Comparison of ENCODE assay signal across 31 cellular contexts in genomic region chr3:128185630-128186447, GRCh38.
"Had no signal": no experiment of that assay in that cellular context is flagged by ENCODE, and none has a peak within 500 bp of the region (broad histone marks: within the 10 kb centered on the region; RNA-seq: fewer than 3 reads in every experiment).

No MANE protein-coding gene starts in this region.

- H3K27me3 Mint-ChIP-seq: progenitor cell of endocrine pancreas; stimulated activated memory B cell treated with anti-CD40 and anti-IgM and Interleukin-4, amounts not matched to agents 10 μg/mL and 1 μg/mL and 100 μg/mL, for 72 hours; stimulated activated naive CD8-positive, alpha-beta T cell treated with anti-CD3 and anti-CD28 coated beads, Interleukin-15, amount 100 ng/mL, for 72 hours; type B pancreatic cell had no signal

- H3K9me3 ChIP-seq: ovary, psoas muscle, spleen, suprapubic skin, testis, tibial artery, transverse colon, upper lobe of right lung, uterus had no signal

- H3K36me3 Mint-ChIP-seq: natural killer cell, neural progenitor cell had no signal

- H3K9me3 Mint-ChIP-seq: natural killer cell; neural progenitor cell; stimulated activated naive CD8-positive, alpha-beta T cell treated with anti-CD3 and anti-CD28 coated beads, Interleukin-15, amount 100 ng/mL, for 72 hours; type B pancreatic cell had no signal

- H3K4me1 ChIP-seq: neural progenitor cell, parathyroid adenoma, suprapubic skin, testis, transverse colon, upper lobe of right lung, uterus had no signal

- H2AFZ ChIP-seq: neural progenitor cell, parathyroid adenoma had no signal

- H3K4me2 ChIP-seq: neural progenitor cell, smooth muscle cell had no signal

- H3K36me3 ChIP-seq: neural progenitor cell, ovary, suprapubic skin, tibial artery, transverse colon, upper lobe of right lung, uterus had no signal

- H3K27ac ChIP-seq: neural progenitor cell, ovary, parathyroid adenoma, psoas muscle, skin epidermis, spleen, suprapubic skin, testis, tibial artery, transverse colon, upper lobe of right lung, uterus had no signal

- DNase-seq: natural killer cell; occipital lobe; ovary; posterior cingulate gyrus; psoas muscle; right cardiac atrium; spleen; stimulated activated CD4-positive, alpha-beta T cell treated with anti-CD3 and anti-CD28 coated beads, Interleukin-12 subunit alpha, Interleukin-12 subunit beta, amount 100 ng/mL, for 4 hours; stimulated activated CD4-positive, alpha-beta T cell treated with anti-CD3 and anti-CD28 coated beads, Interleukin-1b, Interleukin-23, amount 100 ng/mL, for 48 hours; stimulated activated CD4-positive, alpha-beta T cell treated with anti-CD3 and anti-CD28 coated beads, Interleukin-4, amount 100 ng/mL, for 1 hour; stimulated activated CD4-positive, alpha-beta T cell treated with anti-CD3 and anti-CD28 coated beads, Interleukin-4, amount 100 ng/mL, for 4 hours; stimulated activated CD8-positive, alpha-beta memory T cell treated with anti-CD3 and anti-CD28 coated beads, Interleukin-4, amount 100 ng/mL, for 48 hours; stimulated activated naive CD4-positive, alpha-beta T cell; stimulated activated naive CD8-positive, alpha-beta T cell treated with anti-CD3 and anti-CD28 coated beads, Interleukin-15, amount 100 ng/mL, for 72 hours; stimulated activated naive CD8-positive, alpha-beta T cell treated with anti-CD3 and anti-CD28 coated beads, Interleukin-15, Interleukin-2, amounts not matched to agents 100 U/mL and 50 U/mL, for 24 hours; substantia nigra; testis; tibial artery; transverse colon; upper lobe of right lung; uterus had no signal

- H3K27me3 ChIP-seq: neural progenitor cell, ovary, spleen, suprapubic skin, testis, tibial artery, transverse colon, upper lobe of right lung, uterus had no signal

- H3K4me3 Mint-ChIP-seq: natural killer cell; nephron; neural progenitor cell; stimulated activated memory B cell treated with anti-CD40 and anti-IgM and Interleukin-4, amounts not matched to agents 10 μg/mL and 1 μg/mL and 100 μg/mL, for 72 hours; stimulated activated naive CD8-positive, alpha-beta T cell treated with anti-CD3 and anti-CD28 coated beads, Interleukin-15, amount 100 ng/mL, for 72 hours; type B pancreatic cell had no signal

- H3K27ac Mint-ChIP-seq: natural killer cell; nephron; neural progenitor cell; progenitor cell of endocrine pancreas; stimulated activated memory B cell treated with anti-CD40 and anti-IgM and Interleukin-4, amounts not matched to agents 10 μg/mL and 1 μg/mL and 100 μg/mL, for 72 hours; stimulated activated naive CD8-positive, alpha-beta T cell treated with anti-CD3 and anti-CD28 coated beads, Interleukin-15, amount 100 ng/mL, for 72 hours; type B pancreatic cell had no signal

- H3K9ac ChIP-seq: neural progenitor cell, parathyroid adenoma had no signal

- ATAC-seq: psoas muscle; right cardiac atrium; sciatic nerve; stimulated activated memory B cell treated with anti-CD40 and anti-IgM and Interleukin-4, amounts not matched to agents 10 μg/mL and 1 μg/mL and 100 μg/mL, for 72 hours; stimulated activated naive CD8-positive, alpha-beta T cell treated with anti-CD3 and anti-CD28 coated beads, Interleukin-15, amount 100 ng/mL, for 72 hours; stimulated activated naive CD8-positive, alpha-beta T cell treated with anti-CD3 and anti-CD28 coated beads, Interleukin-15, Interleukin-2, amounts not matched to agents 100 U/mL and 50 U/mL, for 24 hours; upper lobe of right lung had no signal

- H3K4me3 ChIP-seq: neural progenitor cell, ovary, psoas muscle, skin epidermis, smooth muscle cell, spleen, suprapubic skin, testis, tibial artery, transverse colon, upper lobe of right lung, uterus had no signal
